In the genomic region with DNA sequence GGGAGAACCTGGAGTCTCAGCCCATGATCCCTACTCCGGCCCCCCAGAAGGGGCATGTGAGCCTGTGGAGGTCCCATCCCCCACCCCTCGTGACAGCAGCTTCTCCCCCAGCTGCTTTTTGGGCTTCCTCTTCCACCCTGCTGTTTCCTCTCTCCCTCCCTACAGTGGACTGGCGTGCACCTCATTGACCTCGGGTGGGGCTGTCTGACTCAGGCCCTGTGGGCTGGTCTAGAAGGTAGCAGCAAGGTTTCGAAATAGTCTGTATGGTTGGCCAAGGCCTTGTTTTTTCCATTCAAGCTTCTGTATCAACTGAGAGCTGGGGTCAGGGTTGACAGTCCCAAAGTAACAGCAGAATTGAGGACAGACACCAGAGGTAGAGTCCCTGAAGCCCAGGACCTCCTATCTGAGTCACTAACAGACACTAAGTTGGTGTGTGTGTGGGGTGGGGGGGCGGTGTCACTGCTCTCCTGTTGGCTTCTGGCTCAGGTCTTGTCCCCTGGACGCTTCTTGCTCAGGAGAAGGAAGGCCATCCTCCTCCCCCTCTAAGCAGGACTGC, we compare ENCODE assay signal across 8 cellular contexts. TPM values are rescaled to one million over a fixed set of nuclear protein-coding genes. Genes with fewer than 3 reads are reported as not detected.
A peak's percentile ranks its signal among the peaks of the same experiment; 100 is the strongest.
DNase-seq lines count a peak whose midpoint lies in the region; ATAC-seq and TF ChIP-seq lines count a peak whose summit lies in the region.

No MANE protein-coding gene starts in this region.

- peaks cover 0 to 25% (median 16%) of the 10 kb centered on the region in 4 donors for H3K4me1 ChIP-seq in Peyer's patch
- peaks cover 21 to 37% of the 10 kb centered on the region in 2 experiments for H3K4me1 ChIP-seq in neutrophil (ENCODE audit: control insufficient read depth in 1 of 2, insufficient read depth in 1 of 2, low read depth in 1 of 2, low read length in 1 of 2)

- H3K36me3 ChIP-seq in Peyer's patch (no peaks in the 10 kb centered on the region), neutrophil (no peaks in the 10 kb centered on the region)

- H3K9me3 ChIP-seq in Peyer's patch (no peaks in the 10 kb centered on the region), neutrophil (no peaks in the 10 kb centered on the region)

- H3K27ac ChIP-seq in Peyer's patch (peak overlapping the region; percentile 48 to 76 (median 58)), neutrophil (peak overlapping the region; percentile 90)

- ATAC-seq in HG02981 (IDR thresholded peaks at IDR 0.05; ENCODE audit: unreplicated experiment): peak; percentile 69
- peak; percentile 97 for ATAC-seq in esophagus mucosa

- no peak overlapping the region for H3K4me3 ChIP-seq in Peyer's patch
- H3K4me3 ChIP-seq in neutrophil (ENCODE audit: low read depth in 1 of 2, low read length in 1 of 2): peak overlapping the region in 1 of 2 experiments; percentile 27

- TF ChIP-seq CTCF in Peyer's patch (IDR thresholded peaks at IDR 0.05): no peak
- peak; percentile 16 for TF ChIP-seq CTCF in neutrophil (IDR thresholded peaks at IDR 0.05)

- H3K27me3 ChIP-seq in Peyer's patch: no peaks in the 10 kb centered on the region
- H3K27me3 ChIP-seq in neutrophil: peaks cover 12% of the 10 kb centered on the region

- DNase-seq in stimulated activated CD4-positive, alpha-beta T cell treated with anti-CD3 and anti-CD28 coated beads, Interleukin-1b, Interleukin-23, amount 100 ng/mL, for 48 hours: peak; percentile 15
- DNase-seq in stimulated activated CD4-positive, alpha-beta T cell treated with anti-CD3 and anti-CD28 coated beads, Interleukin-4, amount 100 ng/mL, for 24 hours: no peak
- peak; percentile 58 to 88 (median 85) for DNase-seq in Peyer's patch
- no peak for DNase-seq in NCI-H510A treated with DMSO at 0.1 percent for 48 hours (lab: John Stamatoyannopoulos, UW)
- DNase-seq in NCI-H524 treated with DMSO at 0.1 percent for 48 hours (lab: John Stamatoyannopoulos, UW): no peak

- no peak for TF ChIP-seq POLR2A in Peyer's patch (IDR thresholded peaks at IDR 0.05)

RNA-seq across cellular contexts. Expression of gene SLC37A2, which starts 7.7 kb away (rescaled TPM):
- 1 to 10 TPM in 3 of 4 donors, under 1 TPM in 1; 0.88 to 6.6 (median 2.6) TPM for total RNA-seq in Peyer's patch
- total RNA-seq in esophagus mucosa: 15.5 TPM

RNA-seq across cellular contexts. Expression of gene TMEM218, which starts 40.6 kb away (rescaled TPM):
- 10 to 100 TPM; 11.4 to 19.2 (median 15.4) TPM for total RNA-seq in Peyer's patch
- total RNA-seq in esophagus mucosa: 14.3 TPM

Comparison
In these comparisons a context has a peak if more than half of its experiments do, and no peak if none do; other contexts are left out.
1. DNase-seq: peak in stimulated activated CD4-positive, alpha-beta T cell treated with anti-CD3 and anti-CD28 coated beads, Interleukin-1b, Interleukin-23, amount 100 ng/mL, for 48 hours (single experiment) and Peyer's patch (3 of 3); none in stimulated activated CD4-positive, alpha-beta T cell treated with anti-CD3 and anti-CD28 coated beads, Interleukin-4, amount 100 ng/mL, for 24 hours (single experiment), NCI-H510A treated with DMSO at 0.1 percent for 48 hours (single experiment) and NCI-H524 treated with DMSO at 0.1 percent for 48 hours (single experiment).